In genomic region chr7:74070619-74070920, GRCh38 we compare ENCODE assay signal across 26 cellular contexts. TPM values are rescaled to one million over a fixed set of nuclear protein-coding genes. Genes with fewer than 3 reads are reported as not detected.
DNase-seq lines count a peak whose midpoint lies in the region; ATAC-seq and TF ChIP-seq lines count a peak whose summit lies in the region.
"Had no signal": no experiment of that assay in that cellular context is flagged by ENCODE, and none has a peak within 500 bp of the region (broad histone marks: within the 10 kb centered on the region; RNA-seq: fewer than 3 reads in every experiment).

No MANE protein-coding gene starts in this region.

- H3K27me3 ChIP-seq in right cardiac atrium (ENCODE audit: control insufficient read depth, insufficient read depth) = no peaks in the 10 kb centered on the region
- H3K27me3 ChIP-seq in osteoblast (ENCODE audit: insufficient read depth, low read length) = no peaks in the 10 kb centered on the region
- H3K27me3 ChIP-seq in aorta (ENCODE audit: control insufficient read depth in 1 of 2, insufficient read depth in 2 of 2, low read length in 1 of 2) = no peaks in the 10 kb centered on the region
- H3K27me3 ChIP-seq: MG63, Peyer's patch had no signal

- intact Hi-C loops in right cardiac atrium (cut with DNase I) = loop anchor here in 1 of 4 donors (5.0 kb wide), 1 partner anchor 327 kb away; no protein-coding TSS in a partner anchor
- intact Hi-C loops in cardiac septum (cut with DNase I) = no loop called here
- intact Hi-C loops in aorta (cut with DNase I) = no loop called here

- H3K9me3 ChIP-seq in right cardiac atrium (ENCODE audit: control insufficient read depth, low read length) = no peaks in the 10 kb centered on the region
- H3K9me3 ChIP-seq in osteoblast (ENCODE audit: low read depth, low read length) = no peaks in the 10 kb centered on the region
- H3K9me3 ChIP-seq in aorta (ENCODE audit: control insufficient read depth, low read length) = no peaks in the 10 kb centered on the region
- H3K9me3 ChIP-seq: Caco-2, HAP-1, MG63, Peyer's patch had no signal

- no peak overlapping the region for H3K4me3 ChIP-seq in right cardiac atrium (ENCODE audit: low read length)
- H3K4me3 ChIP-seq in osteoblast (ENCODE audit: insufficient read depth, low read length) = no peak overlapping the region
- no peak overlapping the region for H3K4me3 ChIP-seq in aorta (ENCODE audit: low read length in 2 of 2)
- H3K4me3 ChIP-seq: HAP-1, MG63, Peyer's patch had no signal

- DNase-seq in right cardiac atrium = peak in 1 of 3 donors; percentile 59
- DNase-seq in cardiac septum (ENCODE audit: low spot score) = no peak
- no peak for DNase-seq in osteoblast (ENCODE audit: insufficient read length, low spot score, missing footprints)
- peak; percentile 26 to 75 for DNase-seq in aorta
- no peak for DNase-seq in NCI-H2196 (lab: John Stamatoyannopoulos, UW; ENCODE audit: unreplicated experiment)
- DNase-seq: Caco-2; CD4-positive, alpha-beta T cell; DMS153; GDM1; Kasumi-1; MG63; NCI-H1092; NCI-H1436 treated with DMSO at 0.1 percent for 48 hours; NCI-H2029 treated with DMSO at 0.1 percent for 48 hours; NCI-H2171; NCI-H446 treated with DMSO at 0.1 percent for 48 hours; NCI-H69 had no signal

- no peaks in the 10 kb centered on the region for H4K20me1 ChIP-seq in osteoblast (ENCODE audit: insufficient read depth, low read length)

- H3K36me3 ChIP-seq in osteoblast (ENCODE audit: insufficient read depth, low read length) (no peaks in the 10 kb centered on the region), aorta (ENCODE audit: control insufficient read depth in 1 of 2, insufficient read depth in 2 of 2, low read length in 1 of 2) (peaks cover 0 to 3% of the 10 kb centered on the region in 2 donors)
- H3K36me3 ChIP-seq: HAP-1, MG63, Peyer's patch had no signal

- H3K27ac ChIP-seq in right cardiac atrium (ENCODE audit: low read length) (no peak overlapping the region), osteoblast (ENCODE audit: low read depth, low read length) (no peak overlapping the region), aorta (ENCODE audit: low read depth in 1 of 2, low read length in 2 of 2) (peak overlapping the region in 1 of 2 donors; percentile 45)
- H3K27ac ChIP-seq: HL-60, Peyer's patch had no signal

- peak; percentile 25 to 39 for ATAC-seq in right cardiac atrium
- ATAC-seq in esophagus mucosa = peak; percentile 19
- ATAC-seq in aorta (ENCODE audit: low FRiP score) = no peak
- ATAC-seq in HG02884 (IDR thresholded peaks at IDR 0.05; ENCODE audit: unreplicated experiment) = no peak
- ATAC-seq in GM18502 (IDR thresholded peaks at IDR 0.05; ENCODE audit: poor library complexity, unreplicated experiment) = no peak

- no peaks in the 10 kb centered on the region for H3K79me2 ChIP-seq in osteoblast (ENCODE audit: insufficient read depth, low read length)

- TF ChIP-seq CTCF in osteoblast (IDR thresholded peaks at IDR 0.05; ENCODE audit: extremely low read depth, low read depth, low read length) = no peak

- 61% methylated on average over 6 of the region's 6 CpGs for WGBS in right cardiac atrium
- WGBS in aorta, 2 donors = 5 to 6% methylated on average over 6 of the region's 6 CpGs

- H3K4me1 ChIP-seq in right cardiac atrium (ENCODE audit: control insufficient read depth, insufficient read depth, low read length) = no peaks in the 10 kb centered on the region
- no peaks in the 10 kb centered on the region for H3K4me1 ChIP-seq in osteoblast (ENCODE audit: insufficient read depth, low read length)
- no peaks in the 10 kb centered on the region for H3K4me1 ChIP-seq in aorta (ENCODE audit: control insufficient read depth in 1 of 2, insufficient read depth in 2 of 2, low read length in 2 of 2)
- H3K4me1 ChIP-seq: Caco-2, HAP-1, Peyer's patch had no signal

- H2AFZ ChIP-seq in osteoblast (ENCODE audit: low read length) = peak overlapping the region; percentile 15

- no peak overlapping the region for H3K4me2 ChIP-seq in osteoblast (ENCODE audit: insufficient read depth, low read length)

RNA-seq across cellular contexts. Expression of gene LIMK1, which starts 13.0 kb away (rescaled TPM):
- total RNA-seq in right cardiac atrium = 10 to 100 TPM; 10.4 to 13.5 (median 11.9) TPM
- 7.6 TPM for polyA plus RNA-seq in right cardiac atrium
- 13.6 TPM for total RNA-seq in cardiac septum
- 10.2 TPM for total RNA-seq in esophagus mucosa
- total RNA-seq in osteoblast = 46.7 and 48.9 TPM in 2 replicates
- 10 to 100 TPM; 14.7 to 18.9 TPM for total RNA-seq in aorta
- 1 to 10 TPM; 6.1 to 8.4 TPM for polyA plus RNA-seq in aorta

RNA-seq across cellular contexts. Expression of gene ELN, which starts 42.6 kb away (rescaled TPM):
- total RNA-seq in right cardiac atrium (100 to 1,000 TPM in 3 of 4 donors, 10 to 100 TPM in 1; 100.0 to 323 (median 120) TPM), cardiac septum (41.2 TPM), esophagus mucosa (4.9 TPM), osteoblast (69.1 and 113 TPM in 2 replicates), aorta (100 to 1,000 TPM; 556 to 836 TPM)
- polyA plus RNA-seq in right cardiac atrium (73.4 TPM), aorta (1,000 to 10,000 TPM in 1 of 2 donors, 100 to 1,000 TPM in 1; 262 to 1,097 TPM)
- total RNA-seq: Caco-2; CD4-positive, alpha-beta T cell; HT1080; SK-MEL-5 had no signal
- polyA plus RNA-seq: IgD-negative memory B cell had no signal

Comparison
In these comparisons a context has a peak if more than half of its experiments do, and no peak if none do; other contexts are left out.
1. ATAC-seq: peak in right cardiac atrium (2 of 2) and esophagus mucosa (single experiment); none in aorta (single experiment), HG02884 (single experiment) and GM18502 (single experiment).
2. DNase-seq: peak in aorta (2 of 2); none in cardiac septum (single experiment), osteoblast (single experiment) and NCI-H2196 (single experiment).